ENCODE assay signal across 12 cellular contexts in the genomic region with DNA sequence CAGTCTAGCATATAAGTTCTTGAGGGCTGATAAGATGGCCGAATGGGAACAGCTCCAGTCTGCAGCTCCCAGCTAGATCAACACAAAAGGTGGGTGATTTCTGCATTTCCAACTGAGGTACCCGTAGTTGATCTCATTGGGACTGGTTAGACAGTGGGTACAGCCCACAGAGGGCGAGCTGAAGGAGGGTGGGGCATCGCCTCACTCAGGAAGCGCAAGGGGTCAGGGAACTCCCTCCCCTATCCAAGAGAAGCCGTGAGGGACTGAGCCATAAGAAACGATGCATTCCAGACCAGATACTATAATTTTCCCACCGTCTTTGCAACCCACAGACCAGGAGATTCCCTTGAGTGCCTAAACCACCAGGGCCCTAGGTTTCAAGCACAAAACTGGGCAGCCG.
"Had no signal": no experiment of that assay in that cellular context is flagged by ENCODE, and none has a peak within 500 bp of the region (broad histone marks: within the 10 kb centered on the region; RNA-seq: fewer than 3 reads in every experiment).

No MANE protein-coding gene starts in this region.

- DNase-seq: activated CD4-positive, CD25-positive, alpha-beta regulatory T cell treated with anti-CD3 and anti-CD28 coated beads, Interleukin-2, amount 50 U/mL, for 72 hours; activated naive CD4-positive, alpha-beta T cell treated with anti-CD3 and anti-CD28 coated beads, Interleukin-2, amount 50 U/mL, for 16 hours; activated T-cell treated with anti-CD3 and anti-CD28 coated beads for 4 hours; dermis blood vessel endothelial cell; effector memory CD8-positive, alpha-beta T cell; gastrocnemius medialis; heart right ventricle; left colon; naive thymus-derived CD4-positive, alpha-beta T cell; stimulated activated naive CD8-positive, alpha-beta T cell treated with anti-CD3 and anti-CD28 coated beads, Interleukin-15, amount 100 ng/mL, for 72 hours; testis had no signal

- H3K27me3 Mint-ChIP-seq: effector memory CD8-positive, alpha-beta T cell; naive thymus-derived CD4-positive, alpha-beta T cell; stimulated activated naive CD8-positive, alpha-beta T cell treated with anti-CD3 and anti-CD28 coated beads, Interleukin-15, amount 100 ng/mL, for 72 hours had no signal

- H3K4me1 Mint-ChIP-seq: naive thymus-derived CD4-positive, alpha-beta T cell; stimulated activated naive CD8-positive, alpha-beta T cell treated with anti-CD3 and anti-CD28 coated beads, Interleukin-15, amount 100 ng/mL, for 72 hours had no signal

- H3K4me1 ChIP-seq: gastrocnemius medialis, heart right ventricle, testis had no signal

- H3K27ac ChIP-seq: gastrocnemius medialis, heart right ventricle, testis had no signal

- H3K36me3 Mint-ChIP-seq: naive thymus-derived CD4-positive, alpha-beta T cell had no signal

- H3K27ac Mint-ChIP-seq: effector memory CD8-positive, alpha-beta T cell; naive thymus-derived CD4-positive, alpha-beta T cell; stimulated activated naive CD8-positive, alpha-beta T cell treated with anti-CD3 and anti-CD28 coated beads, Interleukin-15, amount 100 ng/mL, for 72 hours had no signal

- H3K4me3 Mint-ChIP-seq: effector memory CD8-positive, alpha-beta T cell; naive thymus-derived CD4-positive, alpha-beta T cell; stimulated activated naive CD8-positive, alpha-beta T cell treated with anti-CD3 and anti-CD28 coated beads, Interleukin-15, amount 100 ng/mL, for 72 hours had no signal

- H3K4me3 ChIP-seq: gastrocnemius medialis, heart right ventricle, smooth muscle cell, testis had no signal

- H3K36me3 ChIP-seq: gastrocnemius medialis, heart right ventricle had no signal

- H3K27me3 ChIP-seq: gastrocnemius medialis, testis had no signal

- H3K9me3 ChIP-seq: gastrocnemius medialis, testis had no signal

- ATAC-seq: effector memory CD8-positive, alpha-beta T cell; gastrocnemius medialis; heart right ventricle; left colon; naive thymus-derived CD4-positive, alpha-beta T cell; stimulated activated naive CD8-positive, alpha-beta T cell treated with anti-CD3 and anti-CD28 coated beads, Interleukin-15, amount 100 ng/mL, for 72 hours had no signal

- H3K9me3 Mint-ChIP-seq: effector memory CD8-positive, alpha-beta T cell had no signal
